Comparison of ENCODE assay signal across 8 cellular contexts in genomic region chr7:24980695-24981543, GRCh38. TPM values are rescaled to one million over a fixed set of nuclear protein-coding genes. Genes with fewer than 3 reads are reported as not detected.
DNase-seq lines count a peak whose midpoint lies in the region; ATAC-seq and TF ChIP-seq lines count a peak whose summit lies in the region.

No MANE protein-coding gene starts in this region.

- peak; percentile 42 for DNase-seq in HCEC 1CT
- DNase-seq in NAMALWA (ENCODE audit: low spot score), result peak; percentile 81
- DNase-seq in right atrium auricular region (ENCODE audit: low spot score), result no peak
- DNase-seq in retinal pigment epithelial cell (ENCODE audit: low read depth), result no peak
- DNase-seq in SHP77 treated with DMSO at 0.1 percent for 48 hours (lab: John Stamatoyannopoulos, UW), result no peak

- H3K9me3 ChIP-seq in right atrium auricular region, result no peaks in the 10 kb centered on the region

- H3K4me3 Mint-ChIP-seq in activated naive CD4-positive, alpha-beta T cell treated with anti-CD3 and anti-CD28 coated beads, Interleukin-2, amount 50 U/mL, for 24 hours, result peak overlapping the region; percentile 99

- peaks cover 49% of the 10 kb centered on the region for H3K4me1 Mint-ChIP-seq in activated naive CD4-positive, alpha-beta T cell treated with anti-CD3 and anti-CD28 coated beads, Interleukin-2, amount 50 U/mL, for 24 hours

- no peaks in the 10 kb centered on the region for H3K36me3 ChIP-seq in right atrium auricular region

- no peaks in the 10 kb centered on the region for H3K36me3 Mint-ChIP-seq in activated naive CD4-positive, alpha-beta T cell treated with anti-CD3 and anti-CD28 coated beads, Interleukin-2, amount 50 U/mL, for 24 hours

- H3K4me3 ChIP-seq in right atrium auricular region (peak overlapping the region; percentile 64 to 91), retinal pigment epithelial cell (ENCODE audit: low read length) (peak overlapping the region; percentile 80)

- H3K27me3 ChIP-seq in right atrium auricular region, result no peaks in the 10 kb centered on the region

- TF ChIP-seq CTCF in GM12873 (IDR thresholded peaks at IDR 0.05; ENCODE audit: insufficient read depth, low read depth, low read length, missing control alignments), result peak; percentile 25
- TF ChIP-seq CTCF in right atrium auricular region (IDR thresholded peaks at IDR 0.05), result no peak
- TF ChIP-seq CTCF in retinal pigment epithelial cell (conservative IDR thresholded peaks at IDR 0.05; ENCODE audit: low read depth, low read length), result peak; percentile 9

- H3K27ac Mint-ChIP-seq in activated naive CD4-positive, alpha-beta T cell treated with anti-CD3 and anti-CD28 coated beads, Interleukin-2, amount 50 U/mL, for 24 hours, result peak overlapping the region; percentile 89

- no peaks in the 10 kb centered on the region for H3K27me3 Mint-ChIP-seq in activated naive CD4-positive, alpha-beta T cell treated with anti-CD3 and anti-CD28 coated beads, Interleukin-2, amount 50 U/mL, for 24 hours

- no peaks in the 10 kb centered on the region for H3K9me3 Mint-ChIP-seq in activated naive CD4-positive, alpha-beta T cell treated with anti-CD3 and anti-CD28 coated beads, Interleukin-2, amount 50 U/mL, for 24 hours

- no peak for ATAC-seq in HG03097 (IDR thresholded peaks at IDR 0.05; ENCODE audit: low FRiP score, unreplicated experiment)

- H3K4me1 ChIP-seq in right atrium auricular region, result peaks cover 0 to 18% of the 10 kb centered on the region in 2 donors

- H3K27ac ChIP-seq in right atrium auricular region, result peak overlapping the region; percentile 92 to 93

RNA-seq across cellular contexts. Expression of gene OSBPL3, which starts 0.9 kb away (rescaled TPM):
- total RNA-seq in right atrium auricular region, result 1 to 10 TPM; 4.8 to 6.7 TPM

Comparison
In these comparisons a context has a peak if more than half of its experiments do, and no peak if none do; other contexts are left out.
1. CTCF ChIP-seq: peak in GM12873 (single experiment) and retinal pigment epithelial cell (single experiment); none in right atrium auricular region (0 of 2).
2. DNase-seq: peak in HCEC 1CT (single experiment) and NAMALWA (single experiment); none in right atrium auricular region (single experiment), retinal pigment epithelial cell (single experiment) and SHP77 treated with DMSO at 0.1 percent for 48 hours (single experiment).